18 cellular contexts compared by ENCODE assay signal in the genomic region with DNA sequence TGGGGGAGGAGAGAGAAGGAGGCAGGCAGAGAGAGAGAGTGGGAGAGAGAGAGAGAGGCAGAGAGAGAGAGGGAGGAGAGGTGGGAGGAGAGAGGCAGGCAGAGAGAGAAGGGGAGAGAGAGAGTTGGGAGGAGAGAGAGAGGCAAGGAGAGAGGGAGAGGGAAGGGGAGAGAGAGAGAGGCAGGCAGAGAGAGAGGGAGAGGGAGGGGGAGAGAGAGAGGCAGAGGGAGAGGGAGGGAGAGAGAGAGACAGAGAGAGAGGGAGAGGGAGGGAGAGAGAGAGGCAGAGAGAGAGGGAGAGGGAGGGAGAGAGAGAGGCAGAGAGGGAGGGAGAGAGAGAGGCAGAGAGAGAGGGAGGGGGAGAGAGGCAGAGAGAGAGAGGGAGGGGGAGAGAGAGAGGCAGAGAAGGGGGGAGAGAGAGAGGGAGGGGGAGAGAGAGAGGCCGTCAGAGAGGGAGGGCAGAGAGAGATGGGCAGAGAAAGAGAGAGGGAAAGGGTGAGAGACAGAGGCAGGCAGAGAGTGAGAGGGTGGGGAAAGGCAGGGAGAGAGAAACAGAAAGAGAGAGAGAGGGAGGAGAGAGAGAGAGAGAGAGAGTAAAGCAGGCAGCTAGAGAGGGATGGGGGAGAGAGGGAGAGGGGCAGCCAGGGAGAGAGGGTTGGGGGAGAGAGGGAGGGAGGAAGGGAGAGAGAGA.
"Had no signal": no experiment of that assay in that cellular context is flagged by ENCODE, and none has a peak within 500 bp of the region (broad histone marks: within the 10 kb centered on the region; RNA-seq: fewer than 3 reads in every experiment).

No MANE protein-coding gene starts in this region.

- H3K27me3 ChIP-seq: ovary, uterus had no signal

- H3K27ac ChIP-seq: body of pancreas, foreskin keratinocyte, ovary, thoracic aorta, uterus had no signal

- H3K36me3 ChIP-seq: ovary, thoracic aorta, uterus had no signal

- H3K9me3 Mint-ChIP-seq: activated T-helper 2 cell treated with anti-CD3 and anti-CD28 coated beads, Interferon-gamma antibody, Interleukin-2, Interleukin-4, amounts not matched to agents 10 μg/mL and 5 μg/mL and 100 μg/mL, durations not matched to agents 14 hours and 24 hours and 36 hours; neural crest cell; stimulated activated naive CD8-positive, alpha-beta T cell treated with anti-CD3 and anti-CD28 coated beads, Interleukin-15, Interleukin-2, amounts not matched to agents 100 ng/mL and 50 ng/mL, for 24 hours had no signal

- DNase-seq: activated CD4-positive, alpha-beta T cell treated with anti-CD3 and anti-CD28 coated beads, Interleukin-2, amount 50 U/mL, for 1 hour; activated CD4-positive, CD25-positive, alpha-beta regulatory T cell; activated naive CD4-positive, alpha-beta T cell treated with anti-CD3 and anti-CD28 coated beads, Interleukin-2, amount 50 U/mL, for 16 hours; activated T-cell treated with anti-CD3 and anti-CD28 coated beads for 4 hours; body of pancreas; cerebellar nuclear complex; foreskin keratinocyte; ovary; stimulated activated CD4-positive, alpha-beta T cell treated with anti-CD3 and anti-CD28 coated beads, Interleukin-4, amount 100 ng/mL, for 1 hour; stimulated activated CD8-positive, alpha-beta memory T cell treated with anti-CD3 and anti-CD28 coated beads, Interleukin-4, amount 100 ng/mL, for 48 hours; T-helper 2 cell; uterus had no signal

- H3K4me3 Mint-ChIP-seq: neural crest cell; stimulated activated naive CD8-positive, alpha-beta T cell treated with anti-CD3 and anti-CD28 coated beads, Interleukin-15, Interleukin-2, amounts not matched to agents 100 ng/mL and 50 ng/mL, for 24 hours had no signal

- H3K4me1 ChIP-seq: body of pancreas, foreskin keratinocyte, uterus had no signal

- H3K9me3 ChIP-seq: body of pancreas, ovary, thoracic aorta, uterus had no signal

- H3K27ac Mint-ChIP-seq: activated T-helper 2 cell treated with anti-CD3 and anti-CD28 coated beads, Interferon-gamma antibody, Interleukin-2, Interleukin-4, amounts not matched to agents 10 μg/mL and 5 μg/mL and 100 μg/mL, durations not matched to agents 14 hours and 24 hours and 36 hours; stimulated activated naive CD8-positive, alpha-beta T cell treated with anti-CD3 and anti-CD28 coated beads, Interleukin-15, Interleukin-2, amounts not matched to agents 100 ng/mL and 50 ng/mL, for 24 hours had no signal

- ATAC-seq: body of pancreas, foreskin keratinocyte, left lobe of liver had no signal

- FAIRE-seq: endothelial cell of umbilical vein had no signal

- H3K4me3 ChIP-seq: body of pancreas, ovary, thoracic aorta, uterus had no signal
